Comparison of ENCODE assay signal across 8 cellular contexts in genomic region chr12:27523305-27523641, GRCh38. TPM values are rescaled to one million over a fixed set of nuclear protein-coding genes. Genes with fewer than 3 reads are reported as not detected.
DNase-seq lines count a peak whose midpoint lies in the region; TF ChIP-seq lines count a peak whose summit lies in the region.

No MANE protein-coding gene starts in this region.

- peak overlapping the region; percentile 86 for H3K27ac Mint-ChIP-seq in Calu3 (ENCODE audit: unreplicated experiment)
- peak overlapping the region; percentile 86 for H3K27ac Mint-ChIP-seq in nephron progenitor cell

- peak overlapping the region; percentile 90 for H3K27ac ChIP-seq in cingulate gyrus (ENCODE audit: low read depth, low read length)

- H3K9me3 Mint-ChIP-seq in Calu3 (ENCODE audit: low read depth, unreplicated experiment): no peaks in the 10 kb centered on the region
- H3K9me3 Mint-ChIP-seq in nephron progenitor cell: no peaks in the 10 kb centered on the region

- intact Hi-C loops in Calu3 (cut with micrococcal nuclease; ENCODE audit: unreplicated experiment): loop anchor here (5.0 to 10.0 kb wide), 3 partner anchors 61 to 191 kb away; partner anchors contain the start of gene BMAL2

- DNase-seq in Calu3 (no peak), GM20000 (ENCODE audit: low spot score) (peak; percentile 25), LNCaP clone FGC (ENCODE audit: low read depth) (no peak), nephron progenitor cell (no peak), nucleus accumbens (lab: John Stamatoyannopoulos, UW) (no peak), NAMALWA (ENCODE audit: low spot score) (no peak), NCI-H2081 treated with DMSO at 0.1 percent for 48 hours (lab: John Stamatoyannopoulos, UW) (no peak)

- H3K36me3 Mint-ChIP-seq in Calu3 (ENCODE audit: insufficient read depth, unreplicated experiment): peaks cover 30% of the 10 kb centered on the region
- H3K36me3 Mint-ChIP-seq in nephron progenitor cell (ENCODE audit: low read depth): no peaks in the 10 kb centered on the region

- H3K4me1 Mint-ChIP-seq in Calu3 (ENCODE audit: low read depth, unreplicated experiment) (peaks cover 46% of the 10 kb centered on the region), nephron progenitor cell (peaks cover 73% of the 10 kb centered on the region)

- peak overlapping the region; percentile 83 for H3K4me3 Mint-ChIP-seq in Calu3 (ENCODE audit: low read depth, unreplicated experiment)
- H3K4me3 Mint-ChIP-seq in nephron progenitor cell: peak overlapping the region; percentile 92

- H3K27me3 Mint-ChIP-seq in Calu3 (ENCODE audit: unreplicated experiment) (no peaks in the 10 kb centered on the region), nephron progenitor cell (ENCODE audit: low read depth, poor library complexity) (no peaks in the 10 kb centered on the region)

- CTCF ChIA-PET in Calu3 (lab: Charles Lee): interaction anchor here (0.9 to 1.4 kb wide), 2 partner anchors 51 to 99 kb away, joined by 3 to 9 read pairs; no protein-coding TSS in a partner anchor

- TF ChIP-seq CTCF in Calu3 (IDR thresholded peaks at IDR 0.05; ENCODE audit: unreplicated experiment) (no peak), GM20000 (IDR thresholded peaks at IDR 0.05; ENCODE audit: extremely low read depth, missing control alignments) (no peak), LNCaP clone FGC (IDR thresholded peaks at IDR 0.05; ENCODE audit: control insufficient read depth, extremely low read depth, insufficient read depth) (no peak), nephron progenitor cell (IDR thresholded peaks at IDR 0.05) (no peak)

- no TSS peak for BruUV-seq in Calu3 (replicated peaks; lab: Mats Ljungman, UMichigan)

- H3K4me3 ChIP-seq in LNCaP clone FGC (ENCODE audit: low read depth, low read length): peak overlapping the region; percentile 68

RNA-seq across cellular contexts. Expression of gene PPFIBP1, which starts 0.7 kb away (rescaled TPM):
- 58.7 and 64.8 TPM in 2 replicates for total RNA-seq in Calu3 (2022)
